Comparison of ENCODE assay signal across 9 cellular contexts in genomic region chr1:28313710-28314510, GRCh38. TPM values are rescaled to one million over a fixed set of nuclear protein-coding genes. Genes with fewer than 3 reads are reported as not detected.
DNase-seq lines count a peak whose midpoint lies in the region; ATAC-seq and TF ChIP-seq lines count a peak whose summit lies in the region.
"Had no signal": no experiment of that assay in that cellular context is flagged by ENCODE, and none has a peak within 500 bp of the region (broad histone marks: within the 10 kb centered on the region; RNA-seq: fewer than 3 reads in every experiment).

No MANE protein-coding gene starts in this region.

- H3K4me3 Mint-ChIP-seq in glutamatergic neuron (ENCODE audit: unreplicated experiment) = no peak overlapping the region

- no peaks in the 10 kb centered on the region for H3K4me1 Mint-ChIP-seq in glutamatergic neuron (ENCODE audit: low read depth, unreplicated experiment)

- H3K9me3 Mint-ChIP-seq in glutamatergic neuron (ENCODE audit: unreplicated experiment) = no peaks in the 10 kb centered on the region

- H3K27me3 Mint-ChIP-seq in glutamatergic neuron (ENCODE audit: unreplicated experiment) = no peaks in the 10 kb centered on the region

- DNase-seq in GOT3 (lab: John Stamatoyannopoulos, UW) (peak; percentile 6), SW480 (ENCODE audit: low spot score) (peak; percentile 39), foreskin keratinocyte (peak in 1 of 2 donors; percentile 36), glutamatergic neuron (no peak), GM10266 (ENCODE audit: extremely low spot score) (no peak)
- DNase-seq: activated T-cell treated with anti-CD3 and anti-CD28 coated beads, Interleukin-2, amount 50 U/mL, for 1 hour had no signal

- TF ChIP-seq CTCF in foreskin keratinocyte (conservative IDR thresholded peaks at IDR 0.05) (no peak), glutamatergic neuron (IDR thresholded peaks at IDR 0.05; ENCODE audit: partially characterized antibody, unreplicated experiment) (no peak), GM10266 (IDR thresholded peaks at IDR 0.05; ENCODE audit: control insufficient read depth, insufficient read depth, low read depth, missing control alignments) (no peak)

- H3K27me3 ChIP-seq in foreskin keratinocyte = no peaks in the 10 kb centered on the region

- ATAC-seq in foreskin keratinocyte (peak; percentile 33), HG03442 (IDR thresholded peaks at IDR 0.05; ENCODE audit: unreplicated experiment) (no peak), GM21723 (IDR thresholded peaks at IDR 0.05; ENCODE audit: unreplicated experiment) (no peak)

- no peak overlapping the region for H3K27ac Mint-ChIP-seq in glutamatergic neuron (ENCODE audit: unreplicated experiment)

- H3K27ac ChIP-seq in foreskin keratinocyte (no peak overlapping the region), skin epidermis (peak overlapping the region in 12 of 21 experiments; percentile 1 to 52 (median 21))

- H3K4me1 ChIP-seq in foreskin keratinocyte = no peaks in the 10 kb centered on the region

- no peaks in the 10 kb centered on the region for H3K36me3 Mint-ChIP-seq in glutamatergic neuron (ENCODE audit: unreplicated experiment)

- H3K4me3 ChIP-seq in skin epidermis = no peak overlapping the region

RNA-seq across cellular contexts. Expression of gene MED18, which starts 14.9 kb away (rescaled TPM):
- total RNA-seq in foreskin keratinocyte (17.0 and 20.6 TPM in 2 replicates), glutamatergic neuron (ENCODE audit: unreplicated experiment) (10.1 TPM)
- polyA plus RNA-seq in foreskin keratinocyte = 19.8 and 22.4 TPM in 2 replicates

RNA-seq across cellular contexts. Expression of gene SESN2, which starts 54.6 kb away (rescaled TPM):
- total RNA-seq in foreskin keratinocyte = 13.0 and 15.6 TPM in 2 replicates
- 10.3 and 10.8 TPM in 2 replicates for polyA plus RNA-seq in foreskin keratinocyte
- 57.2 TPM for total RNA-seq in glutamatergic neuron (ENCODE audit: unreplicated experiment)

RNA-seq across cellular contexts. Expression of gene PHACTR4, which starts 55.6 kb away (rescaled TPM):
- 24.2 and 24.3 TPM in 2 replicates for total RNA-seq in foreskin keratinocyte
- polyA plus RNA-seq in foreskin keratinocyte = 12.1 and 13.1 TPM in 2 replicates
- total RNA-seq in glutamatergic neuron (ENCODE audit: unreplicated experiment) = 74.6 TPM

Comparison
In these comparisons a context has a peak if more than half of its experiments do, and no peak if none do; other contexts are left out.
1. DNase-seq: peak in GOT3 (single experiment) and SW480 (single experiment); none in glutamatergic neuron (single experiment) and GM10266 (single experiment).